Comparison of ENCODE assay signal across 26 cellular contexts in genomic region chr1:166289309-166289708, GRCh38.
"Had no signal": no experiment of that assay in that cellular context is flagged by ENCODE, and none has a peak within 500 bp of the region (broad histone marks: within the 10 kb centered on the region; RNA-seq: fewer than 3 reads in every experiment).

No MANE protein-coding gene starts in this region.

- H3K9me3 ChIP-seq: stomach, suprapubic skin, testis, thoracic aorta, thyroid gland, tibial artery, tibial nerve, transverse colon, upper lobe of left lung, upper lobe of right lung, uterus, vagina had no signal

- H3K27ac ChIP-seq: stomach, suprapubic skin, testis, thoracic aorta, thyroid gland, tibial artery, tibial nerve, transverse colon, upper lobe of left lung, upper lobe of right lung, uterus, vagina had no signal

- DNase-seq: stimulated activated CD4-positive, alpha-beta T cell treated with anti-CD3 and anti-CD28 coated beads, Interleukin-2, amount 100 ng/mL, for 48 hours; stimulated activated CD4-positive, alpha-beta T cell treated with anti-CD3 and anti-CD28 coated beads, Interleukin-4, amount 100 ng/mL, for 1 hour; stimulated activated CD4-positive, alpha-beta T cell treated with anti-CD3 and anti-CD28 coated beads, Interleukin-4, amount 100 ng/mL, for 24 hours; stimulated activated CD4-positive, alpha-beta T cell treated with anti-CD3 and anti-CD28 coated beads, Interleukin-4, amount 100 ng/mL, for 4 hours; stimulated activated CD8-positive, alpha-beta memory T cell treated with anti-CD3 and anti-CD28 coated beads, Interleukin-4, amount 100 ng/mL, for 48 hours; stimulated activated naive B cell treated with anti-CD40 and anti-IgM and Interleukin-4, amounts not matched to agents 10 μg/mL and 1 μg/mL and 100 μg/mL, for 72 hours; stimulated activated naive CD4-positive, alpha-beta T cell; stimulated activated naive CD4-positive, alpha-beta T cell treated with Interleukin-2 at 50 U/mL for 16 hours; stimulated activated naive CD8-positive, alpha-beta T cell treated with anti-CD3 and anti-CD28 coated beads, Interleukin-15, amount 100 ng/mL, for 72 hours; stimulated activated naive CD8-positive, alpha-beta T cell treated with anti-CD3 and anti-CD28 coated beads, Interleukin-15, Interleukin-2, amounts not matched to agents 100 U/mL and 50 U/mL, for 24 hours; stomach; substantia nigra; testis; thyroid gland; tibial artery; transverse colon; upper lobe of left lung; upper lobe of right lung; uterus had no signal

- ATAC-seq: stimulated activated effector memory CD8-positive, alpha-beta T cell treated with anti-CD3 and anti-CD28 coated beads, Interleukin-12 subunit alpha, Interleukin-12 subunit beta, amount 100 ng/mL, for 72 hours; stimulated activated memory B cell treated with anti-CD40 and anti-IgM and Interleukin-4, amounts not matched to agents 10 μg/mL and 1 μg/mL and 100 μg/mL, for 72 hours; stimulated activated naive B cell treated with anti-CD40 and anti-IgM and Interleukin-4, amounts not matched to agents 10 μg/mL and 1 μg/mL and 100 μg/mL, for 72 hours; stimulated activated naive CD8-positive, alpha-beta T cell treated with anti-CD3 and anti-CD28 coated beads, Interleukin-15, amount 100 ng/mL, for 72 hours; stimulated activated naive CD8-positive, alpha-beta T cell treated with anti-CD3 and anti-CD28 coated beads, Interleukin-15, Interleukin-2, amounts not matched to agents 100 U/mL and 50 U/mL, for 24 hours; upper lobe of right lung had no signal

- H3K4me1 ChIP-seq: stomach, suprapubic skin, testis, thyroid gland, tibial artery, tibial nerve, transverse colon, upper lobe of left lung, upper lobe of right lung, uterus, vagina had no signal

- FAIRE-seq: urothelium cell line had no signal

- H3K27me3 ChIP-seq: stomach, suprapubic skin, testis, thyroid gland, tibial artery, tibial nerve, transverse colon, upper lobe of left lung, upper lobe of right lung, uterus, vagina had no signal

- H3K4me3 ChIP-seq: stomach, suprapubic skin, testis, thoracic aorta, thyroid gland, tibial artery, tibial nerve, transverse colon, upper lobe of left lung, upper lobe of right lung, uterus, vagina had no signal

- H3K36me3 ChIP-seq: stomach, suprapubic skin, thoracic aorta, thyroid gland, tibial artery, tibial nerve, transverse colon, upper lobe of left lung, upper lobe of right lung, uterus, vagina had no signal
